Comparison of ENCODE assay signal across 8 cellular contexts in the genomic region with DNA sequence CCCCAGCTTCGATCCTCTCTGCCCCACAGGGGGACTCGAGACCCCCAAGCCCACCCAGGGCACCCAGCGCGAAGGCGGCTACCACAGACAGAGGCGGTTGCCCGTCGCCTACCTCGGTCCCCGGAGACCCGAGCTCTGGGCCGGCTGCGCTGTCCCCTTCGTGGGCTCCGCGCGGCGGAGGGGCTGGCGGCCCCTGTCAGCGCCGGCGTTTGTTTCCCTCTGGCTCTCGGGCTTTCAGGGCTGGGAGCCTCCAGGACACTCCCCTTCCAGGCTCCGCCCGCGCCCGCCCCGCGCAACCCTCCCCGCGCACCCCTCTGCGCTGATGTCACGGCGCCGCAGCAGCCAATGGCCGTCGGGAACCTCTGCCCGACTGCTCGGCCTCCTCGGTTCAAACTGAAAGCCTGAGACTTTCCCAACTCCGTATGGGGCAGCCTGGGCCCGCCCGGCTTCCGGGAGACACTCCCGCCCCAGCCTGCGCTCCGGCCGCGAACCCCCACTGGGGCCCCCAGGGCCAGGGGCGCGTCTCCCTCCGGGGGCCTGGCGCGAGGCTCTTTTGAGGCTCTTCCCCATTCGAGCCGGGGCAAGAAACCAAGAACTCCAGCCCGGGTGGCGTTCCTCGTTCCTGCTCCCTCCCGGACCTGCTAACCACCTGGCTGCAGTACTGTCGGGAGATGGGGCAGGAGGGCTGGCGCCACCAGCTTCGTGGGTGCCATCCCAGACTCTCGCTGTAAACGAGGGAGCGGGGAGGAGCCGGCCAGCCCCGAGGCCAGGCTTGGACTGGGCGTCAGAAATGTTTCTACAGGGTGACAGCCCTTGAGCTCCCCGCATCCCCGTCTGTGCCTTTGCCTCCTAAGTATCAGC.
DNase-seq lines count a peak whose midpoint lies in the region; ATAC-seq lines count a peak whose summit lies in the region.

A gene with protein sequence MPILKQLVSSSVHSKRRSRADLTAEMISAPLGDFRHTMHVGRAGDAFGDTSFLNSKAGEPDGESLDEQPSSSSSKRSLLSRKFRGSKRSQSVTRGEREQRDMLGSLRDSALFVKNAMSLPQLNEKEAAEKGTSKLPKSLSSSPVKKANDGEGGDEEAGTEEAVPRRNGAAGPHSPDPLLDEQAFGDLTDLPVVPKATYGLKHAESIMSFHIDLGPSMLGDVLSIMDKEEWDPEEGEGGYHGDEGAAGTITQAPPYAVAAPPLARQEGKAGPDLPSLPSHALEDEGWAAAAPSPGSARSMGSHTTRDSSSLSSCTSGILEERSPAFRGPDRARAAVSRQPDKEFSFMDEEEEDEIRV (minus strand): TSS at position 221 of the 861 bp plus-strand sequence. CDS start 25,501 bp downstream, outside the sequence.

- DNase-seq in AG20443 (ENCODE audit: low spot score) (peak; percentile 96), NCI-H510A treated with DMSO at 0.1 percent for 48 hours (lab: John Stamatoyannopoulos, UW) (peak; percentile 88), dedifferentiated amniotic fluid mesenchymal stem cell (ENCODE audit: extremely low spot score) (peak; percentile 90), left kidney (ENCODE audit: low read depth, low spot score) (peak; percentile 98)
- peak; percentile 73 to 76 for DNase-seq in activated CD4-positive, alpha-beta T cell treated with anti-CD3 and anti-CD28 coated beads, Interleukin-2, amount 50 U/mL, for 24 hours (ENCODE audit: low read depth in 1 of 2, low spot score in 1 of 2)
- peak; percentile 87 for DNase-seq in stimulated activated CD4-positive, alpha-beta T cell treated with anti-CD3 and anti-CD28 coated beads, Interleukin-1b, Interleukin-23, amount 100 ng/mL, for 48 hours

- ATAC-seq in GM19035 (IDR thresholded peaks at IDR 0.05; ENCODE audit: unreplicated experiment) (peak; percentile 92), HG03280 (IDR thresholded peaks at IDR 0.05; ENCODE audit: unreplicated experiment) (peak; percentile 88)

Comparison
In these comparisons a context has a peak if more than half of its experiments do, and no peak if none do; other contexts are left out.
1. Peak in every context shown above with its lines: DNase-seq and ATAC-seq.